Comparison of ENCODE assay signal across 2 cellular contexts in the genomic region with DNA sequence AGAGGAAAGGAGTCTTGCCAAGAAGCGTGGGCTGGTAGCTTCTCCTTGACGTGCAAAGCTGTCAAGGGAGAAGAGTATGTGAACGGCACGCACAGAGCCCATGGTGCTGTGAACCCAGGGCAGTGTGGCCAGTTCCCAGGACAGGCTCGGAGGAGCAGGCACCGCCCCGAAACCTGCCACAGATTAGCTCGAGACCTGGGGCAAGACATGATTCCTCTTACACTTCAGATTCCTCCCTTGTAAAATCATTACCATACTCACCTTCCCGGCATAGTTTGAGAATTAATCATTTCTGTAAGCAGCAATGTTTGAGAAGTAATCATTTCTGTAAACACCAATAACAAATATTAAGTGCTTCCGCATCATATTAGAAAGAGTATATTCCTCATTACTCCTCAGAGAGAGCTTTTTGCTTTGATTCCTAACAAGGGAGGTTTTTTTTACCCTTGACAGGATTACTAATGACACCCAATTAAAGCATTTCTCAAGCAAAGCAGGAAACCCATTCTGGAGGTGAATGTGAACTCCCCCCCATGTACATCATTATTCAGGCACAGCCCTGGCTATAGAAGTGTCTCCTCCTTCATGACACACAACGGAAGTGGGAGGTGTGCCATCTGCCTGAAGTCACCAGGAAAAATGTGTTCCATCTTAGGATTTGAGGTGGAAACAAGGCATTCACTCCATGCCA.
TF ChIP-seq lines count a peak whose summit lies in the region.

No MANE protein-coding gene starts in this region.

TF ChIP-seq in H1, 55 proteins besides CTCF, POLR2A, EP300 and RAD21 (continued from another document):
- TF ChIP-seq PHF8 (conservative IDR thresholded peaks at IDR 0.05; ENCODE audit: low read depth, low read length) (no peak), RXRA (IDR thresholded peaks at IDR 0.05; ENCODE audit: insufficient read depth, low read depth, low read length) (no peak), CBX5 (IDR thresholded peaks at IDR 0.05; ENCODE audit: low read depth, low read length) (no peak), NRF1 (IDR thresholded peaks at IDR 0.05; ENCODE audit: low read depth, low read length) (no peak), EZH2 (IDR thresholded peaks at IDR 0.05; ENCODE audit: low read depth, low read length, severe bottlenecking) (no peak), ZNF274 (IDR thresholded peaks at IDR 0.05; ENCODE audit: borderline replicate concordance, extremely low read depth, low read length) (no peak), CTBP2 (IDR thresholded peaks at IDR 0.05; ENCODE audit: borderline replicate concordance, insufficient read depth, insufficient read length, low read length) (no peak), CHD2 (IDR thresholded peaks at IDR 0.05; ENCODE audit: low read length) (no peak), BCL11A (IDR thresholded peaks at IDR 0.05; ENCODE audit: low read depth in 2 of 2, low read length in 2 of 2) (no peak), TBP (IDR thresholded peaks at IDR 0.05; ENCODE audit: low read depth, low read length) (no peak), JUN (IDR thresholded peaks at IDR 0.05; ENCODE audit: low read depth, low read length) (no peak), KDM4A (IDR thresholded peaks at IDR 0.05; ENCODE audit: low read depth, low read length, severe bottlenecking) (no peak), CBX8 (IDR thresholded peaks at IDR 0.05; ENCODE audit: borderline replicate concordance, low read depth, low read length) (no peak)
- TF ChIP-seq, protein P1, sequence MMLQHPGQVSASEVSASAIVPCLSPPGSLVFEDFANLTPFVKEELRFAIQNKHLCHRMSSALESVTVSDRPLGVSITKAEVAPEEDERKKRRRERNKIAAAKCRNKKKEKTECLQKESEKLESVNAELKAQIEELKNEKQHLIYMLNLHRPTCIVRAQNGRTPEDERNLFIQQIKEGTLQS (IDR thresholded peaks at IDR 0.05; ENCODE audit: insufficient read depth, low read depth, low read length): no peak

TF ChIP-seq in HEK293T, 16 proteins besides CTCF, POLR2A, EP300 and RAD21 (continued from another document):
- TF ChIP-seq, protein P2, sequence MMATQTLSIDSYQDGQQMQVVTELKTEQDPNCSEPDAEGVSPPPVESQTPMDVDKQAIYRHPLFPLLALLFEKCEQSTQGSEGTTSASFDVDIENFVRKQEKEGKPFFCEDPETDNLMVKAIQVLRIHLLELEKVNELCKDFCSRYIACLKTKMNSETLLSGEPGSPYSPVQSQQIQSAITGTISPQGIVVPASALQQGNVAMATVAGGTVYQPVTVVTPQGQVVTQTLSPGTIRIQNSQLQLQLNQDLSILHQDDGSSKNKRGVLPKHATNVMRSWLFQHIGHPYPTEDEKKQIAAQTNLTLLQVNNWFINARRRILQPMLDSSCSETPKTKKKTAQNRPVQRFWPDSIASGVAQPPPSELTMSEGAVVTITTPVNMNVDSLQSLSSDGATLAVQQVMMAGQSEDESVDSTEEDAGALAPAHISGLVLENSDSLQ (IDR thresholded peaks at IDR 0.05): no peak
- no peak for TF ChIP-seq L3MBTL2 (conservative IDR thresholded peaks at IDR 0.05)
- no peak for TF ChIP-seq ZNF384 (IDR thresholded peaks at IDR 0.05)
- no peak for TF ChIP-seq CTBP1 (IDR thresholded peaks at IDR 0.05; ENCODE audit: borderline replicate concordance)
- no peak for TF ChIP-seq SUZ12 (IDR thresholded peaks at IDR 0.05)
- TF ChIP-seq SP1 (IDR thresholded peaks at IDR 0.05): no peak
- TF ChIP-seq HDGF (IDR thresholded peaks at IDR 0.05; ENCODE audit: borderline replicate concordance): no peak
- TF ChIP-seq FOXA1 (IDR thresholded peaks at IDR 0.05): no peak
